31 cellular contexts compared by ENCODE assay signal in genomic region chr10:111234234-111234633, GRCh38.
DNase-seq lines count a peak whose midpoint lies in the region; ATAC-seq, FAIRE-seq and TF ChIP-seq lines count a peak whose summit lies in the region.
"Had no signal": no experiment of that assay in that cellular context is flagged by ENCODE, and none has a peak within 500 bp of the region (broad histone marks: within the 10 kb centered on the region; RNA-seq: fewer than 3 reads in every experiment).

No MANE protein-coding gene starts in this region.

- H4K20me1 ChIP-seq in HepG2 (ENCODE audit: insufficient read depth, low read length) (no peaks in the 10 kb centered on the region), IMR-90 (ENCODE audit: insufficient read depth, low read length) (no peaks in the 10 kb centered on the region)
- H4K20me1 ChIP-seq: BLaER1; BLaER1 treated with 17β-estradiol and CSF1 and Interleukin-3, amounts not matched to agents 10 nM and 100 nM had no signal

- no peak for TF ChIP-seq EP300 in HepG2 (IDR thresholded peaks at IDR 0.05; ENCODE audit: low read depth in 2 of 2, low read length in 2 of 2)
- TF ChIP-seq EP300 in HepG2 (CRISPR knock-in tag; IDR thresholded peaks at IDR 0.05; ENCODE audit: borderline replicate concordance) = no peak
- TF ChIP-seq EP300 in A549 (IDR thresholded peaks at IDR 0.05) = no peak

- H3K9me3 ChIP-seq in HepG2 (ENCODE audit: low read length) = no peaks in the 10 kb centered on the region
- H3K9me3 ChIP-seq in right lobe of liver = no peaks in the 10 kb centered on the region
- no peaks in the 10 kb centered on the region for H3K9me3 ChIP-seq in A549
- H3K9me3 ChIP-seq in IMR-90 (ENCODE audit: control insufficient read depth, insufficient read depth, low read length) = peaks cover 11% of the 10 kb centered on the region
- H3K9me3 ChIP-seq in mesenchymal stem cell (ENCODE audit: control insufficient read depth, low read length) = no peaks in the 10 kb centered on the region
- H3K9me3 ChIP-seq: BE2C; BLaER1; BLaER1 treated with 17β-estradiol and CSF1 and Interleukin-3, amounts not matched to agents 10 nM and 100 nM; Caco-2 had no signal

- dilution Hi-C loops in IMR-90 (cut with HindIII; ENCODE audit: low sequenced_read_pairs, unreplicated experiment) = no loop called here

- TF ChIP-seq RAD21 in HepG2 (CRISPR knock-in tag; IDR thresholded peaks at IDR 0.05) (no peak), A549 (conservative IDR thresholded peaks at IDR 0.05 in 1 of 2, IDR thresholded peaks at IDR 0.05 in 1 of 2) (no peak), IMR-90 (IDR thresholded peaks at IDR 0.05; ENCODE audit: low read length) (no peak)

- H2AK5ac ChIP-seq in IMR-90 (ENCODE audit: low read depth, low read length) (no peak overlapping the region), mesenchymal stem cell (ENCODE audit: low read length, severe bottlenecking) (no peak overlapping the region)

- ATAC-seq in HepG2 (no peak), right lobe of liver (no peak), A549 (no peak), IMR-90 (ENCODE audit: low read depth) (no peak), omental fat pad (ENCODE audit: low FRiP score) (no peak)
- ATAC-seq: CD8-positive, alpha-beta T cell had no signal

- no peak overlapping the region for H3K56ac ChIP-seq in IMR-90 (ENCODE audit: extremely low read depth, insufficient read depth, low read length)

- BruUV-seq in HepG2 (replicated peaks; lab: Mats Ljungman, UMichigan) = no TSS peak
- no TSS peak for BruUV-seq in IMR-90 (replicated peaks; lab: Mats Ljungman, UMichigan)

- no peak overlapping the region for H4K8ac ChIP-seq in IMR-90 (ENCODE audit: low read depth in 2 of 2, low read length in 2 of 2)
- no peak overlapping the region for H4K8ac ChIP-seq in mesenchymal stem cell (ENCODE audit: low read length)

- H3K4me3 ChIP-seq in HepG2 (replicated peaks in 1 of 3; ENCODE audit: insufficient read depth in 1 of 3, low read depth in 2 of 3, low read length in 3 of 3) (no peak overlapping the region), right lobe of liver (no peak overlapping the region), A549 (no peak overlapping the region), IMR-90 (ENCODE audit: insufficient read depth, low read depth, low read length) (no peak overlapping the region), mesenchymal stem cell (ENCODE audit: insufficient read depth in 1 of 2, low read depth in 1 of 2, low read length in 2 of 2) (no peak overlapping the region)
- H3K4me3 ChIP-seq: BLaER1; BLaER1 treated with 17β-estradiol and CSF1 and Interleukin-3, amounts not matched to agents 10 nM and 100 nM had no signal

- H3K9me1 ChIP-seq in IMR-90 (ENCODE audit: insufficient read depth, low read length) = no peaks in the 10 kb centered on the region

- H3K4ac ChIP-seq in IMR-90 (ENCODE audit: low read depth, low read length) (no peak overlapping the region), mesenchymal stem cell (ENCODE audit: low read depth in 1 of 2, low read length in 2 of 2) (no peak overlapping the region)

- H3K79me1 ChIP-seq in IMR-90 (ENCODE audit: low read depth in 1 of 2, low read length in 2 of 2) (no peaks in the 10 kb centered on the region), mesenchymal stem cell (replicated peaks; ENCODE audit: low read length, poor library complexity, severe bottlenecking) (no peaks in the 10 kb centered on the region)

- H3K9ac ChIP-seq in HepG2 (ENCODE audit: insufficient read depth, low read depth, low read length) (no peak overlapping the region), IMR-90 (ENCODE audit: low read depth, low read length) (no peak overlapping the region), mesenchymal stem cell (ENCODE audit: low read length) (no peak overlapping the region)
- H3K9ac ChIP-seq: BLaER1; BLaER1 treated with 17β-estradiol and CSF1 and Interleukin-3, amounts not matched to agents 10 nM and 100 nM had no signal

- H2AK9ac ChIP-seq in IMR-90 (replicated peaks; ENCODE audit: low read depth, low read length, poor library complexity) = no peak overlapping the region

- H2BK12ac ChIP-seq in mesenchymal stem cell (ENCODE audit: low read length in 2 of 2) = no peak overlapping the region

- H3K27me3 ChIP-seq in HepG2 (ENCODE audit: control insufficient read depth in 1 of 2, insufficient read depth in 2 of 2, low read length in 2 of 2) = no peaks in the 10 kb centered on the region
- no peaks in the 10 kb centered on the region for H3K27me3 ChIP-seq in right lobe of liver
- H3K27me3 ChIP-seq in IMR-90 (ENCODE audit: control insufficient read depth, insufficient read depth, low read length) = no peaks in the 10 kb centered on the region
- H3K27me3 ChIP-seq in mesenchymal stem cell (ENCODE audit: control insufficient read depth in 1 of 2, insufficient read depth in 1 of 2, low read length in 2 of 2) = peaks cover 0 to 23% of the 10 kb centered on the region in 2 experiments
- H3K27me3 ChIP-seq: BLaER1; BLaER1 treated with 17β-estradiol and CSF1 and Interleukin-3, amounts not matched to agents 10 nM and 100 nM had no signal

- no peak for TF ChIP-seq POLR2A in HepG2 (IDR thresholded peaks at IDR 0.05; ENCODE audit: insufficient read depth in 1 of 2, low read depth in 2 of 2, low read length in 2 of 2)
- no peak for TF ChIP-seq POLR2A in right lobe of liver (IDR thresholded peaks at IDR 0.05)
- no peak for TF ChIP-seq POLR2A in A549 (IDR thresholded peaks at IDR 0.05; ENCODE audit: low read length)
- no peak for TF ChIP-seq POLR2A in IMR-90 (IDR thresholded peaks at IDR 0.05; ENCODE audit: low read depth, low read length)

- in situ Hi-C loops in HepG2 (cut with HindIII; ENCODE audit: extremely low pct_ligation_motif_present, low pct_unique_long_range_greater_than_20kb) (no loop called here), IMR-90 (cut with MboI; ENCODE audit: low sequenced_read_pairs) (no loop called here)

- H4K91ac ChIP-seq in IMR-90 (ENCODE audit: insufficient read depth, low read depth, low read length) (no peak overlapping the region), mesenchymal stem cell (ENCODE audit: low read length) (no peak overlapping the region)

- no peak overlapping the region for H3K18ac ChIP-seq in IMR-90 (ENCODE audit: low read depth, low read length)
- no peak overlapping the region for H3K18ac ChIP-seq in mesenchymal stem cell (ENCODE audit: low read depth in 1 of 2, low read length in 2 of 2)

- H2AFZ ChIP-seq in HepG2 (ENCODE audit: low read length) (no peak overlapping the region), IMR-90 (replicated peaks; ENCODE audit: low read length, poor library complexity) (no peak overlapping the region), mesenchymal stem cell (ENCODE audit: low read depth, low read length) (no peak overlapping the region)

- H2BK120ac ChIP-seq in IMR-90 (ENCODE audit: low read depth, low read length) (no peak overlapping the region), mesenchymal stem cell (ENCODE audit: low read depth, low read length) (no peak overlapping the region)

- CTCF ChIA-PET in HepG2 (lab: Yijun Ruan, JAX; ENCODE audit: low intra/inter-chr PET ratio, low total read pairs) (no interaction called here), A549 (lab: Yijun Ruan, JAX) (interaction anchor here (0.7 kb wide), 1 partner anchor 29 kb away, joined by 3 read pairs; no protein-coding TSS in a partner anchor), IMR-90 (lab: Yijun Ruan, JAX) (no interaction called here)

- H4K5ac ChIP-seq in IMR-90 (ENCODE audit: low read depth, low read length) = no peak overlapping the region

- H2BK5ac ChIP-seq in IMR-90 (ENCODE audit: low read depth, low read length, poor library complexity, severe bottlenecking) (no peak overlapping the region), mesenchymal stem cell (ENCODE audit: low read depth, low read length, poor library complexity, severe bottlenecking) (no peak overlapping the region)

- no peak overlapping the region for H3K23ac ChIP-seq in IMR-90 (ENCODE audit: low read depth, low read length)
- H3K23ac ChIP-seq in mesenchymal stem cell (ENCODE audit: low read length in 2 of 2) = no peak overlapping the region

- intact Hi-C loops in HepG2 (cut with micrococcal nuclease; ENCODE audit: unreplicated experiment) (no loop called here), right lobe of liver (cut with DNase I) (no loop called here), IMR-90 (cut with micrococcal nuclease) (no loop called here)

- H3K79me2 ChIP-seq in HepG2 (ENCODE audit: insufficient read depth, low read length) = no peaks in the 10 kb centered on the region

- H3K4me2 ChIP-seq in HepG2 (ENCODE audit: low read depth, low read length) (no peak overlapping the region), A549 (no peak overlapping the region), IMR-90 (ENCODE audit: low read depth, low read length) (no peak overlapping the region), mesenchymal stem cell (ENCODE audit: low read length, poor library complexity, severe bottlenecking) (no peak overlapping the region)
- H3K4me2 ChIP-seq: BLaER1; BLaER1 treated with 17β-estradiol and CSF1 and Interleukin-3, amounts not matched to agents 10 nM and 100 nM had no signal

- POLR2A ChIA-PET in HepG2 (lab: Yijun Ruan, JAX) (no interaction called here), A549 (lab: Yijun Ruan, JAX) (no interaction called here), IMR-90 (lab: Charles Lee; ENCODE audit: unreplicated experiment) (no interaction called here)

- DNase-seq in HepG2 (ENCODE audit: low spot score) (no peak), right lobe of liver (no peak), A549 (ENCODE audit: low read depth in 1 of 2, low spot score in 1 of 2) (no peak), IMR-90 (no peak), omental fat pad (ENCODE audit: low spot score) (no peak), mesenchymal stem cell (no peak)
- DNase-seq: 8988T; ACHN; AML-193; BE2C; C1 segment of cervical spinal cord; Caco-2; Calu3; CD4-positive, alpha-beta memory T cell; CD4-positive, alpha-beta T cell; CD4-positive, CD25-positive, alpha-beta regulatory T cell; CD8-positive, alpha-beta memory T cell; CD8-positive, alpha-beta T cell; COR-L47; DMS 273 treated with DMSO at 0.1 percent for 48 hours; DMS153; DMS79; DMS79 treated with DMSO at 0.1 percent for 48 hours; DND-41; EL had no signal

- no peaks in the 10 kb centered on the region for H3K36me3 ChIP-seq in HepG2 (replicated peaks in 1 of 2; ENCODE audit: control insufficient read depth in 1 of 2, insufficient read depth in 2 of 2, low read length in 2 of 2)
- H3K36me3 ChIP-seq in right lobe of liver = no peaks in the 10 kb centered on the region
- H3K36me3 ChIP-seq in IMR-90 (ENCODE audit: control insufficient read depth, insufficient read depth, low read length) = no peaks in the 10 kb centered on the region
- H3K36me3 ChIP-seq in mesenchymal stem cell (ENCODE audit: control insufficient read depth in 1 of 2, insufficient read depth in 2 of 2, low read depth in 1 of 2, low read length in 2 of 2) = no peaks in the 10 kb centered on the region
- H3K36me3 ChIP-seq: BE2C; BLaER1; BLaER1 treated with 17β-estradiol and CSF1 and Interleukin-3, amounts not matched to agents 10 nM and 100 nM had no signal

- H3K14ac ChIP-seq in IMR-90 (replicated peaks; ENCODE audit: low read depth, low read length) (no peak overlapping the region), mesenchymal stem cell (ENCODE audit: low read length in 2 of 2) (no peak overlapping the region)

- H3K27ac ChIP-seq in HepG2 (ENCODE audit: extremely low read length, insufficient read depth, low read length) (no peak overlapping the region), right lobe of liver (no peak overlapping the region), A549 (no peak overlapping the region), IMR-90 (ENCODE audit: insufficient read depth, low read length) (no peak overlapping the region), mesenchymal stem cell (ENCODE audit: low read length, poor library complexity, severe bottlenecking) (no peak overlapping the region)
- H3K27ac ChIP-seq: 22Rv1; BLaER1; BLaER1 treated with 17β-estradiol and CSF1 and Interleukin-3, amounts not matched to agents 10 nM and 100 nM; C4-2B had no signal

- TF ChIP-seq CTCF in HepG2 (CRISPR knock-in tag; IDR thresholded peaks at IDR 0.05) = no peak
- no peak for TF ChIP-seq CTCF in right lobe of liver (IDR thresholded peaks at IDR 0.05)
- TF ChIP-seq CTCF in A549 (IDR thresholded peaks at IDR 0.05) = no peak
- TF ChIP-seq CTCF in IMR-90 (conservative IDR thresholded peaks at IDR 0.05; ENCODE audit: low read depth, low read length) = no peak
- TF ChIP-seq CTCF in omental fat pad (IDR thresholded peaks at IDR 0.05) = no peak

- H3K4me1 ChIP-seq in HepG2 (ENCODE audit: insufficient read depth, low read length) = no peaks in the 10 kb centered on the region
- no peaks in the 10 kb centered on the region for H3K4me1 ChIP-seq in right lobe of liver
- H3K4me1 ChIP-seq in A549 = no peaks in the 10 kb centered on the region
- no peaks in the 10 kb centered on the region for H3K4me1 ChIP-seq in IMR-90 (ENCODE audit: control insufficient read depth, insufficient read depth, low read length)
- H3K4me1 ChIP-seq in mesenchymal stem cell (ENCODE audit: control insufficient read depth, insufficient read depth, low read depth, low read length) = no peaks in the 10 kb centered on the region
- H3K4me1 ChIP-seq: BE2C, Caco-2 had no signal

- H2BK20ac ChIP-seq in IMR-90 (ENCODE audit: low read depth, low read length) = no peak overlapping the region

- H2BK15ac ChIP-seq in IMR-90 (ENCODE audit: low read depth, low read length) (no peak overlapping the region), mesenchymal stem cell (ENCODE audit: low read depth, poor library complexity, severe bottlenecking) (no peak overlapping the region)

- no peak for FAIRE-seq in HepG2 (lab: Jason Lieb, UNC)
- FAIRE-seq in A549 (lab: Jason Lieb, UNC) = no peak
- FAIRE-seq: A204.1, D721Med had no signal

Comparison
In these comparisons a context has a peak if more than half of its experiments do, and no peak if none do; other contexts are left out.
1. Of the 38 proteins assayed by ChIP-seq in both HepG2 and A549: peak only in HepG2: none; only in A549: none; in both: MAFK; in neither: 37.